In genomic region chr5:16856531-16856930, GRCh38 we compare ENCODE assay signal across 15 cellular contexts.
DNase-seq lines count a peak whose midpoint lies in the region; ATAC-seq and TF ChIP-seq lines count a peak whose summit lies in the region.
"Had no signal": no experiment of that assay in that cellular context is flagged by ENCODE, and none has a peak within 500 bp of the region (broad histone marks: within the 10 kb centered on the region; RNA-seq: fewer than 3 reads in every experiment).

No MANE protein-coding gene starts in this region.

- in situ Hi-C loops in ACHN (cut with HindIII; ENCODE audit: low pct_ligation_motif_present, low pct_unique_long_range_greater_than_20kb, low sequenced_read_pairs) = no loop called here

- H3K9me3 ChIP-seq in RWPE2 (ENCODE audit: severe bottlenecking) = no peaks in the 10 kb centered on the region

- ATAC-seq in RWPE2 (ENCODE audit: low read depth) (peak; percentile 98), GM21381 (IDR thresholded peaks at IDR 0.05; ENCODE audit: unreplicated experiment) (no peak), HG03571 (IDR thresholded peaks at IDR 0.05; ENCODE audit: unreplicated experiment) (no peak)
- ATAC-seq: left cardiac atrium had no signal

- no peak for TF ChIP-seq CTCF in RWPE2 (IDR thresholded peaks at IDR 0.05; ENCODE audit: poor library complexity, severe bottlenecking)

- peak; percentile 82 for DNase-seq in ACHN
- peak; percentile 71 for DNase-seq in HT1080 (ENCODE audit: low read depth)
- peak; percentile 97 for DNase-seq in RWPE2 (ENCODE audit: low spot score)
- DNase-seq in iris pigment epithelial cell (ENCODE audit: low read depth) = peak; percentile 35
- DNase-seq in stimulated activated CD4-positive, alpha-beta T cell treated with anti-CD3 and anti-CD28 coated beads, Interleukin-12 subunit alpha, Interleukin-12 subunit beta, amount 100 ng/mL, for 4 hours = no peak
- no peak for DNase-seq in inferior parietal cortex (ENCODE audit: extremely low spot score)
- DNase-seq: activated CD4-positive, alpha-beta T cell treated with anti-CD3 and anti-CD28 coated beads, Interleukin-2, amount 50 U/mL, for 4 hours; activated naive CD4-positive, alpha-beta T cell treated with Interleukin-2 at 50 U/mL for 16 hours; AML-193; left cardiac atrium; NCI-H1092; occipital lobe; T-helper 1 cell had no signal

- peaks cover 4% of the 10 kb centered on the region for H3K36me3 ChIP-seq in RWPE2 (ENCODE audit: low read depth)

- no peaks in the 10 kb centered on the region for H3K27me3 ChIP-seq in RWPE2 (ENCODE audit: insufficient read depth, poor library complexity, severe bottlenecking)

- peaks cover 31% of the 10 kb centered on the region for H3K4me1 ChIP-seq in RWPE2 (ENCODE audit: insufficient read depth, poor library complexity, severe bottlenecking)

- no peak overlapping the region for H3K4me3 ChIP-seq in RWPE2 (ENCODE audit: severe bottlenecking)

- H3K27ac ChIP-seq in RWPE2 (ENCODE audit: poor library complexity, severe bottlenecking) = peak overlapping the region; percentile 56

Comparison
In these comparisons a context has a peak if more than half of its experiments do, and no peak if none do; other contexts are left out.
1. DNase-seq: peak in ACHN (single experiment), HT1080 (single experiment), RWPE2 (single experiment) and iris pigment epithelial cell (single experiment); none in stimulated activated CD4-positive, alpha-beta T cell treated with anti-CD3 and anti-CD28 coated beads, Interleukin-12 subunit alpha, Interleukin-12 subunit beta, amount 100 ng/mL, for 4 hours (single experiment) and inferior parietal cortex (single experiment).